ENCODE assay signal across 10 cellular contexts in genomic region chr2:43461461-43462073, GRCh38.
DNase-seq lines count a peak whose midpoint lies in the region; ATAC-seq and TF ChIP-seq lines count a peak whose summit lies in the region.
"Had no signal": no experiment of that assay in that cellular context is flagged by ENCODE, and none has a peak within 500 bp of the region (broad histone marks: within the 10 kb centered on the region; RNA-seq: fewer than 3 reads in every experiment).

No MANE protein-coding gene starts in this region.

- ATAC-seq in GM19452 (IDR thresholded peaks at IDR 0.05; ENCODE audit: unreplicated experiment), result peak; percentile 74
- peak; percentile 87 for ATAC-seq in HG03354 (IDR thresholded peaks at IDR 0.05; ENCODE audit: poor library complexity, severe bottlenecking, unreplicated experiment)
- no peak for ATAC-seq in T-helper 17 cell

- H3K4me3 Mint-ChIP-seq in T-helper 17 cell, result no peak overlapping the region

- peak overlapping the region; percentile 41 to 78 for H3K27ac ChIP-seq in coronary artery
- H3K27ac ChIP-seq: C4-2B, SJSA1 had no signal

- peaks cover 17% of the 10 kb centered on the region for H3K4me1 Mint-ChIP-seq in T-helper 17 cell

- no peak overlapping the region for H3K4me3 ChIP-seq in coronary artery
- H3K4me3 ChIP-seq: SJSA1 had no signal

- no peaks in the 10 kb centered on the region for H3K27me3 Mint-ChIP-seq in T-helper 17 cell

- H3K9me3 ChIP-seq in T-helper 17 cell (ENCODE audit: control insufficient read depth, low read length, poor library complexity, severe bottlenecking), result no peaks in the 10 kb centered on the region
- H3K9me3 ChIP-seq: SJSA1 had no signal

- no peak for TF ChIP-seq CTCF in coronary artery (IDR thresholded peaks at IDR 0.05)

- H3K36me3 Mint-ChIP-seq in T-helper 17 cell (ENCODE audit: low read depth), result peaks cover 12% of the 10 kb centered on the region

- no peak overlapping the region for H3K27ac Mint-ChIP-seq in T-helper 17 cell

- DNase-seq in Ammon's horn (ENCODE audit: low spot score) (peak; percentile 39), coronary artery (ENCODE audit: low spot score) (no peak), NCI-H774 (lab: John Stamatoyannopoulos, UW) (no peak), activated gamma-delta T cell (lab: John Stamatoyannopoulos, UW) (no peak), T-helper 17 cell (no peak)
- DNase-seq in activated CD4-positive, alpha-beta T cell treated with anti-CD3 and anti-CD28 coated beads, Interleukin-2, amount 50 U/mL, for 1 hour, result no peak
